8 cellular contexts compared by ENCODE assay signal in genomic region chr20:59004763-59005522, GRCh38. TPM values are rescaled to one million over a fixed set of nuclear protein-coding genes. Genes with fewer than 3 reads are reported as not detected.
DNase-seq lines count a peak whose midpoint lies in the region; ATAC-seq and TF ChIP-seq lines count a peak whose summit lies in the region.

No MANE protein-coding gene starts in this region.

- H3K4me3 ChIP-seq in A673 (ENCODE audit: low read depth, low read length, poor library complexity, severe bottlenecking), result no peak overlapping the region
- H3K4me3 ChIP-seq in PC-3 (ENCODE audit: low read length), result peak overlapping the region; percentile 96; the same call in 1 of the 2 replicates
- no peak overlapping the region for H3K4me3 ChIP-seq in mucosa of descending colon

- no peaks in the 10 kb centered on the region for H3K9me2 ChIP-seq in PC-3 (replicated peaks; ENCODE audit: low read length)

- H4K20me1 ChIP-seq in PC-3 (ENCODE audit: low read length), result no peaks in the 10 kb centered on the region

- no peak overlapping the region for H3K9ac ChIP-seq in PC-3 (ENCODE audit: low read length)

- H3K36me3 ChIP-seq in A673 (ENCODE audit: insufficient read depth, low read length, poor library complexity, severe bottlenecking), result no peaks in the 10 kb centered on the region
- H3K36me3 ChIP-seq in PC-3 (ENCODE audit: low read depth, low read length), result no peaks in the 10 kb centered on the region; the same call in 1 of the 2 replicates
- H3K36me3 ChIP-seq in mucosa of descending colon (ENCODE audit: low read depth), result peaks cover 4% of the 10 kb centered on the region

- BruUV-seq in A673 (replicated peaks; lab: Mats Ljungman, UMichigan) (no TSS peak), PC-3 (replicated peaks; lab: Mats Ljungman, UMichigan) (no TSS peak), MCF 10A (replicated peaks; lab: Mats Ljungman, UMichigan) (no TSS peak)

- H3K79me2 ChIP-seq in PC-3 (ENCODE audit: low read length), result peaks cover 30% of the 10 kb centered on the region

- ATAC-seq in GM18861 (IDR thresholded peaks at IDR 0.05; ENCODE audit: unreplicated experiment) (peak; percentile 61), HG02938 (IDR thresholded peaks at IDR 0.05; ENCODE audit: unreplicated experiment) (peak; percentile 58), PC-3 (no peak), mucosa of descending colon (peak; percentile 73)

- H3K27me3 ChIP-seq in A673 (replicated peaks; ENCODE audit: insufficient read depth, low read depth, low read length, poor library complexity), result no peaks in the 10 kb centered on the region
- no peaks in the 10 kb centered on the region for H3K27me3 ChIP-seq in PC-3 (ENCODE audit: low read length)

- CTCF ChIA-PET in A673 (lab: Charles Lee), result no interaction called here
- CTCF ChIA-PET in PC-3 (lab: Charles Lee), result no interaction called here
- CTCF ChIA-PET in MCF 10A (lab: Yijun Ruan, JAX), result interaction anchor here (0.7 kb wide), 1 partner anchor 20 kb away, joined by 3 read pairs; no protein-coding TSS in a partner anchor

- H3K36me3 Mint-ChIP-seq in MCF 10A (ENCODE audit: insufficient read depth, unreplicated experiment), result peaks cover 38% of the 10 kb centered on the region

- peaks cover 8% of the 10 kb centered on the region for H3K4me1 ChIP-seq in A673 (ENCODE audit: insufficient read depth, low read length, poor library complexity, severe bottlenecking)
- H3K4me1 ChIP-seq in PC-3 (ENCODE audit: insufficient read depth, low read length), result peaks cover 22% of the 10 kb centered on the region
- H3K4me1 ChIP-seq in mucosa of descending colon (ENCODE audit: low read depth), result peaks cover 32% of the 10 kb centered on the region

- peaks cover 32% of the 10 kb centered on the region for H3K4me1 Mint-ChIP-seq in MCF 10A (ENCODE audit: insufficient read depth, unreplicated experiment)

- intact Hi-C loops in A673 (cut with micrococcal nuclease; ENCODE audit: unreplicated experiment), result no loop called here
- intact Hi-C loops in PC-3 (cut with micrococcal nuclease), result no loop called here
- intact Hi-C loops in MCF 10A (cut with micrococcal nuclease), result no loop called here
- intact Hi-C loops in mucosa of descending colon (cut with DNase I, micrococcal nuclease), result no loop called here

- POLR2A ChIA-PET in A673 (lab: Charles Lee; ENCODE audit: low non-redundant PET) (no interaction called here), PC-3 (lab: Charles Lee; ENCODE audit: unreplicated experiment) (no interaction called here), MCF 10A (lab: Yijun Ruan, JAX) (interaction anchor here (1.5 kb wide), 1 partner anchor 115 kb away, joined by 3 read pairs; no protein-coding TSS in a partner anchor)

- H3K27me3 Mint-ChIP-seq in MCF 10A (ENCODE audit: insufficient read depth, unreplicated experiment), result no peaks in the 10 kb centered on the region

- no peaks in the 10 kb centered on the region for H3K9me3 ChIP-seq in A673 (ENCODE audit: low read depth, low read length, poor library complexity, severe bottlenecking)
- H3K9me3 ChIP-seq in PC-3 (ENCODE audit: low read length), result no peaks in the 10 kb centered on the region
- no peaks in the 10 kb centered on the region for H3K9me3 ChIP-seq in mucosa of descending colon

- H2AFZ ChIP-seq in PC-3 (ENCODE audit: low read length), result no peak overlapping the region

- peak; percentile 52 for DNase-seq in A673 (ENCODE audit: low spot score)
- no peak for DNase-seq in PC-3
- no peak for DNase-seq in MCF 10A (ENCODE audit: unreplicated experiment)
- DNase-seq in mucosa of descending colon, result peak; percentile 77 to 91 (median 83)
- DNase-seq in AG08395 (ENCODE audit: low spot score), result no peak
- no peak for DNase-seq in SK-N-DZ (ENCODE audit: low spot score)

- TF ChIP-seq CTCF in A673 (conservative IDR thresholded peaks at IDR 0.05; ENCODE audit: low read depth, low read length) (no peak), PC-3 (conservative IDR thresholded peaks at IDR 0.05; ENCODE audit: low read depth, low read length) (no peak), MCF 10A (IDR thresholded peaks at IDR 0.05; ENCODE audit: unreplicated experiment) (no peak), mucosa of descending colon (IDR thresholded peaks at IDR 0.05) (no peak)

- peak overlapping the region; percentile 86 for H3K27ac Mint-ChIP-seq in MCF 10A (ENCODE audit: low read depth, unreplicated experiment)

- H3K4me3 Mint-ChIP-seq in MCF 10A (ENCODE audit: unreplicated experiment), result peak overlapping the region; percentile 77

- H3K9me3 Mint-ChIP-seq in MCF 10A (ENCODE audit: unreplicated experiment), result no peaks in the 10 kb centered on the region

- H3K27ac ChIP-seq in A673 (ENCODE audit: low read depth, low read length, poor library complexity, severe bottlenecking) (no peak overlapping the region), PC-3 (ENCODE audit: low read length) (no peak overlapping the region)

- H3F3A ChIP-seq in PC-3 (ENCODE audit: low read length, unreplicated experiment), result no peaks in the 10 kb centered on the region

- H3K4me2 ChIP-seq in PC-3 (ENCODE audit: low read length), result peak overlapping the region; percentile 99

RNA-seq across cellular contexts. Expression of gene CTSZ, which starts 2.1 kb away (rescaled TPM):
- total RNA-seq in A673 (2021), result 1.2 and 1.4 TPM in 2 replicates
- 191 and 225 TPM in 2 replicates for total RNA-seq in PC-3 (2014; rRNA removed)
- total RNA-seq in MCF 10A (2022), result 96.6 and 103 TPM in 2 replicates
- 100 to 1,000 TPM; 269 to 272 (median 271) TPM for total RNA-seq in mucosa of descending colon
- not detected in 2 replicates for polyA plus RNA-seq in SK-N-DZ (2014; cell fraction: cytosol; rRNA removed)
- not detected in 2 replicates for polyA plus RNA-seq in SK-N-DZ (2014; cell fraction: nucleus; rRNA removed)

RNA-seq across cellular contexts. Expression of gene TUBB1, which starts 14.3 kb away (rescaled TPM):
- total RNA-seq in A673 (2021) (not detected in 2 replicates), PC-3 (2014; rRNA removed) (not detected in 2 replicates), MCF 10A (2022) (not detected in 2 replicates), mucosa of descending colon (not detected)
- not detected in 2 replicates for polyA plus RNA-seq in SK-N-DZ (2014; cell fraction: cytosol; rRNA removed)
- not detected in 2 replicates for polyA plus RNA-seq in SK-N-DZ (2014; cell fraction: nucleus; rRNA removed)

RNA-seq across cellular contexts. Expression of gene NELFCD, which starts 23.9 kb away (rescaled TPM):
- total RNA-seq in A673 (2021) (164 and 174 TPM in 2 replicates), PC-3 (2014; rRNA removed) (131 and 144 TPM in 2 replicates), MCF 10A (2022) (59.6 and 79.8 TPM in 2 replicates), mucosa of descending colon (10 to 100 TPM; 47.9 to 51.7 (median 50.0) TPM)
- polyA plus RNA-seq in SK-N-DZ (2014; cell fraction: cytosol; rRNA removed), result 88.1 and 93.3 TPM in 2 replicates
- 237 and 372 TPM in 2 replicates for polyA plus RNA-seq in SK-N-DZ (2014; cell fraction: nucleus; rRNA removed)

RNA-seq across cellular contexts. Expression of gene ATP5F1E, which starts 27.2 kb away (rescaled TPM):
- total RNA-seq in A673 (2021), result 73.7 and 76.8 TPM in 2 replicates
- 47.1 and 58.5 TPM in 2 replicates for total RNA-seq in PC-3 (2014; rRNA removed)
- total RNA-seq in MCF 10A (2022), result 65.2 and 69.7 TPM in 2 replicates
- total RNA-seq in mucosa of descending colon, result 10 to 100 TPM; 65.4 to 76.1 (median 71.3) TPM
- polyA plus RNA-seq in SK-N-DZ (2014; cell fraction: cytosol; rRNA removed), result 48.0 and 60.9 TPM in 2 replicates
- 50.1 and 67.2 TPM in 2 replicates for polyA plus RNA-seq in SK-N-DZ (2014; cell fraction: nucleus; rRNA removed)

RNA-seq across cellular contexts. Expression of gene PRELID3B, which starts 37.6 kb away (rescaled TPM):
- total RNA-seq in A673 (2021) (81.9 and 83.4 TPM in 2 replicates), PC-3 (2014; rRNA removed) (118 and 181 TPM in 2 replicates), MCF 10A (2022) (180 and 197 TPM in 2 replicates), mucosa of descending colon (100 to 1,000 TPM in 2 of 3 donors, 10 to 100 TPM in 1; 82.3 to 142 (median 121) TPM)
- 154 and 172 TPM in 2 replicates for polyA plus RNA-seq in SK-N-DZ (2014; cell fraction: cytosol; rRNA removed)
- polyA plus RNA-seq in SK-N-DZ (2014; cell fraction: nucleus; rRNA removed), result 91.9 and 101 TPM in 2 replicates

Comparison
In these comparisons a context has a peak if more than half of its experiments do, and no peak if none do; other contexts are left out.
1. DNase-seq: peak in A673 (single experiment) and mucosa of descending colon (3 of 3); none in PC-3 (single experiment), MCF 10A (single experiment), AG08395 (single experiment) and SK-N-DZ (single experiment).
2. RNA of gene CTSZ, which starts 2.1 kb away (total RNA-seq): 269 to 272 TPM in mucosa of descending colon, 191 to 225 TPM in PC-3 and 96.6 to 103 TPM in MCF 10A; 1.2 to 1.4 TPM in A673; every median in the first group is over 10 times any median in the second.